13 cellular contexts compared by ENCODE assay signal in the genomic region with DNA sequence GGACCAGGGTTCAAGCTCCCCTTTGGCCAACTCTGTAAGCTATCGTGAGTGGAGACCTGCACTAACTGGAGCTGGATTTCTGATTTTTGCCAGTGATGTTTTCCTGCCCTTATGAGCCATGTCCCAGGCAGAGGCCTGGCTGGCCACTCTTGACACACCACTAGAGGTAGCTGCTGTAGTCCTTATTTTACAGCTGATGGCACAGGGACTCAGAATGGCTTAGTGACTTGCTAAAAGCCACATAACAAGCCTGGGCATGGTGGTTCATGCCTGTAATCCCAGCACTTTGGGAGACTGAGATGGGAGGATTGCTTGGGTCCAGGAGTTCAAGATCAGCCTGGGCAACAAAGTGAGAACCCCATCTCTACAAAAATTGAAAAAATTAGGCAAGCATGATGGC. TPM values are rescaled to one million over a fixed set of nuclear protein-coding genes. Genes with fewer than 3 reads are reported as not detected.
A peak's percentile ranks its signal among the peaks of the same experiment; 100 is the strongest.
DNase-seq lines count a peak whose midpoint lies in the region; ATAC-seq, FAIRE-seq and TF ChIP-seq lines count a peak whose summit lies in the region.
"Had no signal": no experiment of that assay in that cellular context is flagged by ENCODE, and none has a peak within 500 bp of the region (broad histone marks: within the 10 kb centered on the region; RNA-seq: fewer than 3 reads in every experiment).

No MANE protein-coding gene starts in this region.

- H3K27ac ChIP-seq in VCaP (no peak overlapping the region), small intestine (ENCODE audit: low read depth in 1 of 2, low read length in 1 of 2) (no peak overlapping the region)

- peaks cover 3 to 6% (median 4%) of the 10 kb centered on the region in 3 donors for H3K27me3 Mint-ChIP-seq in CD14-positive monocyte (ENCODE audit: low read depth in 3 of 3)
- H3K27me3 Mint-ChIP-seq: activated CD4-positive, alpha-beta T cell treated with anti-CD3 and anti-CD28 coated beads for 36 hours; activated naive CD4-positive, alpha-beta T cell treated with anti-CD3 and anti-CD28 coated beads, Interleukin-2, amount 10 ng/mL, durations not matched to agents 7 days and 5 days; stimulated activated naive B cell treated with anti-CD40 and anti-IgM and Interleukin-4, amounts not matched to agents 10 μg/mL and 1 μg/mL and 100 μg/mL, for 72 hours had no signal

- no peaks in the 10 kb centered on the region for H3K4me1 ChIP-seq in small intestine (ENCODE audit: control insufficient read depth in 2 of 2, insufficient read depth in 1 of 2, low read depth in 1 of 2, low read length in 1 of 2)

- H3K4me3 Mint-ChIP-seq in CD14-positive monocyte = no peak overlapping the region
- H3K4me3 Mint-ChIP-seq: activated CD4-positive, alpha-beta T cell treated with anti-CD3 and anti-CD28 coated beads for 36 hours; activated naive CD4-positive, alpha-beta T cell treated with anti-CD3 and anti-CD28 coated beads, Interleukin-2, amount 10 ng/mL, durations not matched to agents 7 days and 5 days; stimulated activated naive B cell treated with anti-CD40 and anti-IgM and Interleukin-4, amounts not matched to agents 10 μg/mL and 1 μg/mL and 100 μg/mL, for 72 hours had no signal

- DNase-seq in Ammon's horn (ENCODE audit: low spot score) (peak; percentile 13), HFF-Myc (ENCODE audit: extremely low read depth, low read depth) (no peak), islet precursor cell (peak; percentile 65), CD14-positive monocyte (ENCODE audit: low spot score) (no peak), small intestine (no peak)
- DNase-seq in activated CD4-positive, alpha-beta T cell treated with anti-CD3 and anti-CD28 coated beads, Interleukin-2, amount 50 U/mL, for 1 hour = no peak
- DNase-seq: activated CD4-positive, alpha-beta T cell treated with anti-CD3 and anti-CD28 coated beads for 36 hours; activated naive CD4-positive, alpha-beta T cell treated with anti-CD3 and anti-CD28 coated beads, Interleukin-2, amount 10 ng/mL, durations not matched to agents 7 days and 5 days; GOT3; NCI-H1694; stimulated activated naive B cell treated with anti-CD40 and anti-IgM and Interleukin-4, amounts not matched to agents 10 μg/mL and 1 μg/mL and 100 μg/mL, for 72 hours had no signal

- intact Hi-C loops in CD14-positive monocyte (cut with micrococcal nuclease) = no loop called here

- H3K27me3 ChIP-seq in small intestine (ENCODE audit: control insufficient read depth in 2 of 2, insufficient read depth in 2 of 2, low read length in 2 of 2) = no peaks in the 10 kb centered on the region

- TF ChIP-seq CTCF in HFF-Myc (IDR thresholded peaks at IDR 0.05; ENCODE audit: low read depth, low read length, missing control alignments) (peak; percentile 38), VCaP (conservative IDR thresholded peaks at IDR 0.05) (peak; percentile 75), CD14-positive monocyte (IDR thresholded peaks at IDR 0.05) (no peak)

- H3K9me3 ChIP-seq in small intestine (ENCODE audit: control insufficient read depth, low read depth) = no peaks in the 10 kb centered on the region

- no peaks in the 10 kb centered on the region for H3K4me1 Mint-ChIP-seq in CD14-positive monocyte
- H3K4me1 Mint-ChIP-seq: activated CD4-positive, alpha-beta T cell treated with anti-CD3 and anti-CD28 coated beads for 36 hours; activated naive CD4-positive, alpha-beta T cell treated with anti-CD3 and anti-CD28 coated beads, Interleukin-2, amount 10 ng/mL, durations not matched to agents 7 days and 5 days; stimulated activated naive B cell treated with anti-CD40 and anti-IgM and Interleukin-4, amounts not matched to agents 10 μg/mL and 1 μg/mL and 100 μg/mL, for 72 hours had no signal

- no peak for ATAC-seq in GM21619 (IDR thresholded peaks at IDR 0.05; ENCODE audit: unreplicated experiment)
- ATAC-seq: activated CD4-positive, alpha-beta T cell treated with anti-CD3 and anti-CD28 coated beads for 36 hours; stimulated activated naive B cell treated with anti-CD40 and anti-IgM and Interleukin-4, amounts not matched to agents 10 μg/mL and 1 μg/mL and 100 μg/mL, for 72 hours had no signal

- 65 to 82% (median 71%) methylated on average over 1 of the region's 1 CpG for WGBS in small intestine, 3 donors

- H3K4me3 ChIP-seq in HFF-Myc (replicated peaks; ENCODE audit: low read depth, low read length) (no peak overlapping the region), small intestine (ENCODE audit: low read depth in 1 of 2, low read length in 2 of 2) (no peak overlapping the region)

- no peaks in the 10 kb centered on the region for H3K36me3 ChIP-seq in small intestine (ENCODE audit: control insufficient read depth in 2 of 2, insufficient read depth in 2 of 2, low read length in 2 of 2)

- H3K27ac Mint-ChIP-seq in CD14-positive monocyte = no peak overlapping the region
- H3K27ac Mint-ChIP-seq: activated CD4-positive, alpha-beta T cell treated with anti-CD3 and anti-CD28 coated beads for 36 hours; activated naive CD4-positive, alpha-beta T cell treated with anti-CD3 and anti-CD28 coated beads, Interleukin-2, amount 10 ng/mL, durations not matched to agents 7 days and 5 days; stimulated activated naive B cell treated with anti-CD40 and anti-IgM and Interleukin-4, amounts not matched to agents 10 μg/mL and 1 μg/mL and 100 μg/mL, for 72 hours had no signal

- H3K36me3 Mint-ChIP-seq in CD14-positive monocyte = no peaks in the 10 kb centered on the region
- H3K36me3 Mint-ChIP-seq: activated naive CD4-positive, alpha-beta T cell treated with anti-CD3 and anti-CD28 coated beads, Interleukin-2, amount 10 ng/mL, durations not matched to agents 7 days and 5 days; stimulated activated naive B cell treated with anti-CD40 and anti-IgM and Interleukin-4, amounts not matched to agents 10 μg/mL and 1 μg/mL and 100 μg/mL, for 72 hours had no signal

- no peaks in the 10 kb centered on the region for H3K9me3 Mint-ChIP-seq in CD14-positive monocyte
- H3K9me3 Mint-ChIP-seq: activated naive CD4-positive, alpha-beta T cell treated with anti-CD3 and anti-CD28 coated beads, Interleukin-2, amount 10 ng/mL, durations not matched to agents 7 days and 5 days; stimulated activated naive B cell treated with anti-CD40 and anti-IgM and Interleukin-4, amounts not matched to agents 10 μg/mL and 1 μg/mL and 100 μg/mL, for 72 hours had no signal

- FAIRE-seq in small intestine (lab: Jason Lieb, UNC) = no peak

RNA-seq across cellular contexts. Expression of gene CYTL1, which starts 33.4 kb away (rescaled TPM):
- under 1 TPM in 1 of 2 donors, not detected in 1; 0.56 TPM for polyA plus RNA-seq in CD14-positive monocyte
- polyA plus RNA-seq in small intestine = under 1 TPM in 2 of 3 donors, not detected in 1; 0.36 to 0.81 TPM

Comparison
In these comparisons a context has a peak if more than half of its experiments do, and no peak if none do; other contexts are left out.
1. DNase-seq: peak in Ammon's horn (single experiment) and islet precursor cell (single experiment); none in HFF-Myc (single experiment), CD14-positive monocyte (single experiment), small intestine (single experiment) and activated CD4-positive, alpha-beta T cell treated with anti-CD3 and anti-CD28 coated beads, Interleukin-2, amount 50 U/mL, for 1 hour (single experiment).